Comparison of ENCODE assay signal across 18 cellular contexts in genomic region chr12:10400829-10401228, GRCh38. TPM values are rescaled to one million over a fixed set of nuclear protein-coding genes. Genes with fewer than 3 reads are reported as not detected.
DNase-seq lines count a peak whose midpoint lies in the region; ATAC-seq lines count a peak whose summit lies in the region.
"Had no signal": no experiment of that assay in that cellular context is flagged by ENCODE, and none has a peak within 500 bp of the region (broad histone marks: within the 10 kb centered on the region; RNA-seq: fewer than 3 reads in every experiment).

No MANE protein-coding gene starts in this region.

- DNase-seq in activated T-cell treated with anti-CD3 and anti-CD28 coated beads, Interleukin-2, amount 50 U/mL, for 24 hours = no peak
- no peak for DNase-seq in activated T-cell treated with anti-CD3 and anti-CD28 coated beads for 4 hours
- peak; percentile 35 for DNase-seq in OCI-M1 (lab: John Stamatoyannopoulos, UW)
- peak; percentile 58 for DNase-seq in adipocyte (ENCODE audit: low read depth)
- DNase-seq in stimulated activated effector memory CD8-positive, alpha-beta T cell treated with anti-CD3 and anti-CD28 coated beads, Interleukin-12 subunit alpha, Interleukin-12 subunit beta, amount 100 ng/mL, for 72 hours (ENCODE audit: low spot score in 2 of 2) = no peak
- no peak for DNase-seq in mesendoderm
- DNase-seq: 8988T; CD4-positive, alpha-beta memory T cell; DMS79; NCI-H1436; NCI-H2029 treated with DMSO at 0.1 percent for 48 hours; NCI-H510A; NCI-H774 had no signal

- H3K56ac ChIP-seq in mesendoderm (ENCODE audit: low read length) = no peak overlapping the region

- H2BK5ac ChIP-seq in mesendoderm (ENCODE audit: low read length) = no peak overlapping the region

- H3K4me3 ChIP-seq in adipocyte (ENCODE audit: low read length) (no peak overlapping the region), mesendoderm (ENCODE audit: low read length) (no peak overlapping the region)
- H3K4me3 ChIP-seq: GM23338 had no signal

- ATAC-seq in stimulated activated effector memory CD8-positive, alpha-beta T cell treated with anti-CD3 and anti-CD28 coated beads, Interleukin-12 subunit alpha, Interleukin-12 subunit beta, amount 100 ng/mL, for 72 hours = no peak
- ATAC-seq in HG03521 (IDR thresholded peaks at IDR 0.05; ENCODE audit: unreplicated experiment) (no peak), GM21619 (IDR thresholded peaks at IDR 0.05; ENCODE audit: unreplicated experiment) (no peak)
- ATAC-seq: GM23338, HCT116 had no signal

- no peaks in the 10 kb centered on the region for H3K27me3 ChIP-seq in adipocyte (replicated peaks; ENCODE audit: control insufficient read depth, insufficient read depth, low read length)
- no peaks in the 10 kb centered on the region for H3K27me3 ChIP-seq in mesendoderm (ENCODE audit: insufficient read depth, low read length, poor library complexity)

- H3K36me3 ChIP-seq in adipocyte (ENCODE audit: control insufficient read depth, insufficient read depth, low read length, severe bottlenecking) (no peaks in the 10 kb centered on the region), mesendoderm (ENCODE audit: control insufficient read depth, insufficient read depth, low read length) (no peaks in the 10 kb centered on the region)

- peaks cover 36% of the 10 kb centered on the region for H3K4me1 Mint-ChIP-seq in activated T-cell treated with anti-CD3 and anti-CD28 coated beads, Interleukin-2, amount 50 U/mL, for 24 hours (ENCODE audit: low read depth)
- peaks cover 35% of the 10 kb centered on the region for H3K4me1 Mint-ChIP-seq in stimulated activated effector memory CD8-positive, alpha-beta T cell treated with anti-CD3 and anti-CD28 coated beads, Interleukin-12 subunit alpha, Interleukin-12 subunit beta, amount 100 ng/mL, for 72 hours
- H3K4me1 Mint-ChIP-seq: CD4-positive, alpha-beta memory T cell had no signal

- no peak overlapping the region for H3K27ac ChIP-seq in mesendoderm (ENCODE audit: low read depth, low read length)

- no peaks in the 10 kb centered on the region for H3K9me3 Mint-ChIP-seq in activated T-cell treated with anti-CD3 and anti-CD28 coated beads, Interleukin-2, amount 50 U/mL, for 24 hours
- no peaks in the 10 kb centered on the region for H3K9me3 Mint-ChIP-seq in stimulated activated effector memory CD8-positive, alpha-beta T cell treated with anti-CD3 and anti-CD28 coated beads, Interleukin-12 subunit alpha, Interleukin-12 subunit beta, amount 100 ng/mL, for 72 hours
- H3K9me3 Mint-ChIP-seq: GM23338 had no signal

- H2AK5ac ChIP-seq in mesendoderm (ENCODE audit: low read length) = no peak overlapping the region

- peak overlapping the region; percentile 2 for H3K4me3 Mint-ChIP-seq in activated T-cell treated with anti-CD3 and anti-CD28 coated beads, Interleukin-2, amount 50 U/mL, for 24 hours
- H3K4me3 Mint-ChIP-seq in stimulated activated effector memory CD8-positive, alpha-beta T cell treated with anti-CD3 and anti-CD28 coated beads, Interleukin-12 subunit alpha, Interleukin-12 subunit beta, amount 100 ng/mL, for 72 hours = peak overlapping the region; percentile 54
- H3K4me3 Mint-ChIP-seq: CD4-positive, alpha-beta memory T cell; GM23338 had no signal

- no peak overlapping the region for H2BK120ac ChIP-seq in mesendoderm (ENCODE audit: low read depth, low read length)

- H3K9ac ChIP-seq in adipocyte (ENCODE audit: low read length) (no peak overlapping the region), mesendoderm (ENCODE audit: low read length) (no peak overlapping the region)

- no peak overlapping the region for H3K27ac Mint-ChIP-seq in activated T-cell treated with anti-CD3 and anti-CD28 coated beads, Interleukin-2, amount 50 U/mL, for 24 hours
- H3K27ac Mint-ChIP-seq in stimulated activated effector memory CD8-positive, alpha-beta T cell treated with anti-CD3 and anti-CD28 coated beads, Interleukin-12 subunit alpha, Interleukin-12 subunit beta, amount 100 ng/mL, for 72 hours = peak overlapping the region; percentile 79
- H3K27ac Mint-ChIP-seq: CD4-positive, alpha-beta memory T cell; GM23338 had no signal

- H3K36me3 Mint-ChIP-seq in activated T-cell treated with anti-CD3 and anti-CD28 coated beads, Interleukin-2, amount 50 U/mL, for 24 hours (ENCODE audit: low read depth) = peaks cover 11% of the 10 kb centered on the region
- peaks cover 78% of the 10 kb centered on the region for H3K36me3 Mint-ChIP-seq in stimulated activated effector memory CD8-positive, alpha-beta T cell treated with anti-CD3 and anti-CD28 coated beads, Interleukin-12 subunit alpha, Interleukin-12 subunit beta, amount 100 ng/mL, for 72 hours
- H3K36me3 Mint-ChIP-seq: CD4-positive, alpha-beta memory T cell had no signal

- no peak overlapping the region for H3K4me2 ChIP-seq in mesendoderm (ENCODE audit: low read length)
- H3K4me2 ChIP-seq: GM23338 had no signal

- H2BK15ac ChIP-seq in mesendoderm (replicated peaks; ENCODE audit: low read depth) = no peak overlapping the region

- no peaks in the 10 kb centered on the region for H3K79me2 ChIP-seq in mesendoderm (ENCODE audit: control insufficient read depth, insufficient read depth, low read length)

- no peaks in the 10 kb centered on the region for H3K79me1 ChIP-seq in mesendoderm (ENCODE audit: low read length)

- no peaks in the 10 kb centered on the region for H3K4me1 ChIP-seq in adipocyte (ENCODE audit: control insufficient read depth, insufficient read depth, low read length)
- H3K4me1 ChIP-seq in mesendoderm (ENCODE audit: control insufficient read depth, low read depth, low read length) = no peaks in the 10 kb centered on the region

- H4K5ac ChIP-seq in mesendoderm (ENCODE audit: low read length) = no peak overlapping the region

- no peak overlapping the region for H3K23ac ChIP-seq in mesendoderm (ENCODE audit: low read length)

- H4K8ac ChIP-seq in mesendoderm (ENCODE audit: low read depth, low read length) = no peak overlapping the region

- H3K9me3 ChIP-seq in adipocyte (ENCODE audit: control insufficient read depth, low read length) = peaks cover 10% of the 10 kb centered on the region

- no peak overlapping the region for H3K4ac ChIP-seq in mesendoderm (ENCODE audit: low read depth, low read length)

- peaks cover 18% of the 10 kb centered on the region for H3K27me3 Mint-ChIP-seq in activated T-cell treated with anti-CD3 and anti-CD28 coated beads, Interleukin-2, amount 50 U/mL, for 24 hours

- no peak overlapping the region for H3K18ac ChIP-seq in mesendoderm (ENCODE audit: low read length)

RNA-seq across cellular contexts. Expression of gene KLRC4, which starts 8.7 kb away (rescaled TPM):
- not detected for polyA plus RNA-seq in mesendoderm (2013, experiment 1 of 2)
- polyA plus RNA-seq in mesendoderm (2013, experiment 2 of 2) = not detected
- polyA plus RNA-seq: BJ; CD4-positive, alpha-beta memory T cell; GM23338 had no signal

RNA-seq across cellular contexts. Expression of gene KLRK1, which starts 11.0 kb away (rescaled TPM):
- 0.08 TPM for polyA plus RNA-seq in mesendoderm (2013, experiment 1 of 2)
- not detected for polyA plus RNA-seq in mesendoderm (2013, experiment 2 of 2)
- polyA plus RNA-seq: BJ, GM23338 had no signal

RNA-seq across cellular contexts. Expression of gene KLRC3, which starts 19.6 kb away (rescaled TPM):
- polyA plus RNA-seq in mesendoderm (2013, experiment 1 of 2) = not detected
- not detected for polyA plus RNA-seq in mesendoderm (2013, experiment 2 of 2)
- polyA plus RNA-seq: BJ; CD4-positive, alpha-beta memory T cell; GM23338 had no signal

RNA-seq across cellular contexts. Expression of gene KLRC2, which starts 35.0 kb away (rescaled TPM):
- 0.20 TPM for polyA plus RNA-seq in mesendoderm (2013, experiment 1 of 2)
- polyA plus RNA-seq in mesendoderm (2013, experiment 2 of 2) = 0.13 TPM
- polyA plus RNA-seq: BJ; CD4-positive, alpha-beta memory T cell; GM23338 had no signal

RNA-seq across cellular contexts. Expression of gene KLRC1, which starts 52.3 kb away (rescaled TPM):
- polyA plus RNA-seq in mesendoderm (2013, experiment 1 of 2) = 0.04 TPM
- polyA plus RNA-seq in mesendoderm (2013, experiment 2 of 2) = not detected
- polyA plus RNA-seq: BJ; CD4-positive, alpha-beta memory T cell; GM23338 had no signal

Comparison
In these comparisons a context has a peak if more than half of its experiments do, and no peak if none do; other contexts are left out.
1. DNase-seq: peak in OCI-M1 (single experiment) and adipocyte (single experiment); none in activated T-cell treated with anti-CD3 and anti-CD28 coated beads, Interleukin-2, amount 50 U/mL, for 24 hours (single experiment), activated T-cell treated with anti-CD3 and anti-CD28 coated beads for 4 hours (single experiment), stimulated activated effector memory CD8-positive, alpha-beta T cell treated with anti-CD3 and anti-CD28 coated beads, Interleukin-12 subunit alpha, Interleukin-12 subunit beta, amount 100 ng/mL, for 72 hours (0 of 2) and mesendoderm (single experiment).